In the genomic region with DNA sequence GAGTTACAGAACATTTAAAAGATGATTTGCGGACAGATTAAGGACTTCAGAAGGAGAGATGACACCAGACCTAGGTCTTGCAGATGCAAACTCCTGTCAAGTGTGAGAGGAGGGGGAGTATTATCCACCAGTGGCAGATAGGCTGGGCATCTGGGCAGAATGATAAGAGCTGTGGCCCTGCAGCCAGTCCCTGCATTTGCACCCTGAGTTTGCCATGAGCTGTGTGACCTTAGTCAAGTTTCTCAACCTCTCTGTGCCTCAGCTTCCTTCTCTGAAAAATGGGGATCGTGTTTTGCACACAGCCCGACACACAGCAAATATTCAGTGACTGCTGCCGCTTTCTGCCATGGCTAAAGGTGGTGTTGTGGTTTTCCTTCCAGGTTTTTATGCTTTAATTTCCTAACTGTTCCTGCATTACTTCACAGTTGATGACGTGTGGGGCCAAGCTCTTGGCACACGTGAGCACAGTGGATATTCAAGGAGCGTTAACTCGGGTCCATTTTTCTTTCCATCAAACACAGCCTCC, we compare ENCODE assay signal across 34 cellular contexts.
"Had no signal": no experiment of that assay in that cellular context is flagged by ENCODE, and none has a peak within 500 bp of the region (broad histone marks: within the 10 kb centered on the region; RNA-seq: fewer than 3 reads in every experiment).

No MANE protein-coding gene starts in this region.

- H3K9me3 ChIP-seq: adrenal gland, body of pancreas, breast epithelium had no signal

- H3K4me1 ChIP-seq: adrenal gland, body of pancreas, breast epithelium had no signal

- H3K36me3 ChIP-seq: adrenal gland, brain microvascular endothelial cell, breast epithelium had no signal

- DNase-seq: activated B cell treated with CpG ODN at 0.5 μM for 24 hours; activated CD4-positive, alpha-beta memory T cell treated with anti-CD3 and anti-CD28 coated beads for 36 hours; activated CD4-positive, alpha-beta T cell treated with anti-CD3 and anti-CD28 coated beads for 4 hours; activated CD4-positive, alpha-beta T cell treated with anti-CD3 and anti-CD28 coated beads, Interleukin-2, amount 10 ng/mL, durations not matched to agents 24 days and 14 days; activated CD4-positive, alpha-beta T cell treated with anti-CD3 and anti-CD28 coated beads, Interleukin-2, amount 50 U/mL, for 1 hour; activated CD4-positive, alpha-beta T cell treated with anti-CD3 and anti-CD28 coated beads, Interleukin-2, amount 50 U/mL, for 4 hours; activated CD4-positive, CD25-positive, alpha-beta regulatory T cell treated with anti-CD3 and anti-CD28 coated beads, Interleukin-2, amount 50 U/mL, for 72 hours; activated CD8-positive, alpha-beta memory T cell treated with anti-CD3 and anti-CD28 coated beads, Interleukin-2, amount 50 U/mL, for 4 hours; activated CD8-positive, alpha-beta T cell treated with anti-CD3 and anti-CD28 coated beads for 36 hours; activated effector memory CD4-positive, alpha-beta T cell treated with anti-CD3 and anti-CD28 coated beads, Interleukin-2, amount 50 U/mL, for 16 hours; activated gamma-delta T cell treated with Interleukin-2 at 50 U/mL for 16 hours; activated naive CD4-positive, alpha-beta T cell; activated naive CD4-positive, alpha-beta T cell treated with anti-CD3 and anti-CD28 coated beads for 36 hours; activated naive CD4-positive, alpha-beta T cell treated with anti-CD3 and anti-CD28 coated beads, Interleukin-2, amount 50 U/mL, for 16 hours; activated naive CD8-positive, alpha-beta T cell treated with anti-CD3 and anti-CD28 coated beads for 36 hours; activated T-cell treated with anti-CD3 and anti-CD28 coated beads for 4 hours; activated T-cell treated with anti-CD3 and anti-CD28 coated beads, Interleukin-2, amount 50 U/mL, for 1 hour; activated T-cell treated with anti-CD3 and anti-CD28 coated beads, Interleukin-2, amount 50 U/mL, for 4 hours; activated T-cell treated with anti-CD3 and anti-CD28 coated beads, Interleukin-2, amount 50 U/mL, for 72 hours; adrenal gland; amniotic stem cell; aorta; body of pancreas; brain microvascular endothelial cell; caudate nucleus; cerebellar nuclear complex; T-cell; T-helper 17 cell had no signal

- ATAC-seq: activated CD8-positive, alpha-beta T cell treated with anti-CD3 and anti-CD28 coated beads for 36 hours; activated naive CD4-positive, alpha-beta T cell treated with anti-CD3 and anti-CD28 coated beads, Interleukin-2, amount 50 U/mL, for 72 hours; activated T-cell treated with anti-CD3 and anti-CD28 coated beads, Interleukin-2, amount 50 U/mL, for 4 hours; activated T-cell treated with anti-CD3 and anti-CD28 coated beads, Interleukin-2, amount 50 U/mL, for 72 hours; activated T-helper 17 cell treated with anti-CD3 and anti-CD28 coated beads, Interleukin-2, amount 50 U/mL, for 72 hours; body of pancreas; T-cell; T-helper 17 cell had no signal

- FAIRE-seq: astrocyte, TTC549 had no signal

- H3K27me3 ChIP-seq: adrenal gland, body of pancreas, brain microvascular endothelial cell had no signal

- H3K27ac ChIP-seq: adrenal gland, body of pancreas, brain microvascular endothelial cell, breast epithelium, VCaP had no signal

- H3K4me3 ChIP-seq: adrenal gland, body of pancreas, breast epithelium had no signal
